In genomic region chr21:44454747-44455523, GRCh38 we compare ENCODE assay signal across 9 cellular contexts. TPM values are rescaled to one million over a fixed set of nuclear protein-coding genes. Genes with fewer than 3 reads are reported as not detected.
DNase-seq lines count a peak whose midpoint lies in the region; ATAC-seq, FAIRE-seq and TF ChIP-seq lines count a peak whose summit lies in the region.
"Had no signal": no experiment of that assay in that cellular context is flagged by ENCODE, and none has a peak within 500 bp of the region (broad histone marks: within the 10 kb centered on the region; RNA-seq: fewer than 3 reads in every experiment).

TSS of gene LRRC3 (plus strand) at chr21:44455510. CDS start at chr21:44456645, 1,135 bp downstream.

- peak; percentile 90 for DNase-seq in GM18507 (ENCODE audit: extremely low spot score, insufficient read length, low read depth)
- peak; percentile 18 for DNase-seq in NCI-H1694 treated with DMSO at 0.1 percent for 48 hours (lab: John Stamatoyannopoulos, UW)
- DNase-seq in activated CD4-positive, alpha-beta T cell treated with anti-CD3 and anti-CD28 coated beads for 4 hours: peak; percentile 84 to 91
- peak; percentile 24 for DNase-seq in dedifferentiated amniotic fluid mesenchymal stem cell (ENCODE audit: extremely low spot score)
- DNase-seq in stimulated activated CD4-positive, alpha-beta T cell treated with anti-CD3 and anti-CD28 coated beads, Interleukin-4, amount 100 ng/mL, for 24 hours: peak; percentile 83

- peaks cover 13 to 47% (median 30%) of the 10 kb centered on the region in 4 donors for H3K4me1 ChIP-seq in liver (ENCODE audit: control insufficient read depth in 4 of 4, insufficient read depth in 4 of 4, low read length in 3 of 4)

- no peak for TF ChIP-seq CTCF in liver (IDR thresholded peaks at IDR 0.05; ENCODE audit: low read depth, low read length, missing input control)

- WGBS in liver: 9% methylated on average over 45 of the region's 45 CpGs

- ATAC-seq in HG03565 (IDR thresholded peaks at IDR 0.05; ENCODE audit: unreplicated experiment) (no peak), HG02938 (IDR thresholded peaks at IDR 0.05; ENCODE audit: unreplicated experiment) (no peak)

- no peaks in the 10 kb centered on the region for H3K36me3 ChIP-seq in liver (ENCODE audit: control insufficient read depth in 4 of 4, insufficient read depth in 3 of 4, low read depth in 1 of 4, low read length in 3 of 4)

- TF ChIP-seq RAD21 in liver (IDR thresholded peaks at IDR 0.05): no peak

- H3K27ac ChIP-seq in liver (ENCODE audit: low read depth in 1 of 2, low read length in 2 of 2): peak within 1 kb of the TSS; percentile 69 to 94

- H3K9ac ChIP-seq in liver (ENCODE audit: low read depth in 1 of 2, low read length in 2 of 2): peak within 1 kb of the TSS; percentile 59 to 82

- peak; percentile 65 for FAIRE-seq in GM18507 (lab: Jason Lieb, UNC)
- FAIRE-seq: islet of Langerhans had no signal

- no peaks in the 10 kb centered on the region for H3K9me3 ChIP-seq in liver (ENCODE audit: control insufficient read depth in 4 of 4, low read length in 3 of 4)

- H3K4me3 ChIP-seq in liver (ENCODE audit: low read depth in 1 of 3, low read length in 3 of 3): peak within 1 kb of the TSS; percentile 41 to 91 (median 68)

- H3K27me3 ChIP-seq in liver (ENCODE audit: control insufficient read depth in 4 of 4, insufficient read depth in 4 of 4, low read length in 3 of 4): no peaks in the 10 kb centered on the region

TF ChIP-seq in liver, 16 proteins besides CTCF, POLR2A, EP300 and RAD21:
- no peak for TF ChIP-seq ATF3 (IDR thresholded peaks at IDR 0.05)
- no peak for TF ChIP-seq FOXA1 (IDR thresholded peaks at IDR 0.05)
- TF ChIP-seq SP1 (IDR thresholded peaks at IDR 0.05): peak; percentile 86
- no peak for TF ChIP-seq ZBTB33 (IDR thresholded peaks at IDR 0.05)

RNA-seq across cellular contexts. Expression of gene LRRC3, which starts in this region (rescaled TPM):
- 10 to 100 TPM in 1 of 2 donors, 1 to 10 TPM in 1; 3.0 to 14.2 TPM for total RNA-seq in liver
- 10 to 100 TPM in 1 of 2 donors, 1 to 10 TPM in 1; 3.9 to 11.1 TPM for polyA plus RNA-seq in liver

Comparison
In these comparisons a context has a peak if more than half of its experiments do, and no peak if none do; other contexts are left out.
1. DNase-seq: peak in every context shown above with its lines; median percentile 90 in GM18507; 88 in activated CD4-positive, alpha-beta T cell treated with anti-CD3 and anti-CD28 coated beads for 4 hours; 83 in stimulated activated CD4-positive, alpha-beta T cell treated with anti-CD3 and anti-CD28 coated beads, Interleukin-4, amount 100 ng/mL, for 24 hours; 24 in dedifferentiated amniotic fluid mesenchymal stem cell; 18 in NCI-H1694 treated with DMSO at 0.1 percent for 48 hours.